Comparison of ENCODE assay signal across 8 cellular contexts in the genomic region with DNA sequence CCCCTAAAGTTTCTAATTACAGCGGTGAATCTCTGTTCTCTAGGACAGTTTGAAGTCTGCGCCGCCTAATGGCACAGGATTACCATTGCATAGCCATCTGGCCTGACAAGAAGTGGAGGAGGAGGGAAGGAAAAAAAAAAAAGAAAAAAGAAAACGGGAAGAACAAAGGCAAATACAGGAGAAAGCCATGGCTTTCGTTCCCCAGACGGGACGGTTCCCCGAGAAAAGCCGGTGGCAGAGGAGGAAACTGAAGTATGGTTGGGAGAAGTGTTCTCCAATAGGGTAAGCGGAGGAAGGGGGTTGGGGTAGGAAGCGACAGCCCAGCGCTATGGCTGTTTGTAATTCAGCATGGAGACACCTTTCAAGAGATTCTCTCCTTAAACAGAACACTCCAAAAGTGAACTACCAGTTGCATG.
A peak's percentile ranks its signal among the peaks of the same experiment; 100 is the strongest.
DNase-seq lines count a peak whose midpoint lies in the region; ATAC-seq, FAIRE-seq and TF ChIP-seq lines count a peak whose summit lies in the region.

No MANE protein-coding gene starts in this region.

- no peaks in the 10 kb centered on the region for H3K79me2 ChIP-seq in neural progenitor cell (ENCODE audit: low read depth)

- FAIRE-seq in urothelium cell line (lab: Jason Lieb, UNC): no peak

- no peaks in the 10 kb centered on the region for H3F3A ChIP-seq in neural progenitor cell (ENCODE audit: low read depth)

- intact Hi-C loops in activated T-helper 1 cell treated with anti-CD3 and anti-CD28 coated beads, Interleukin-12 subunit alpha, Interleukin-12 subunit beta, Interleukin-2, Interleukin-4 antibody, amounts not matched to agents 30 ng/mL and 10 ng/mL and 1 ng/mL, durations not matched to agents 14 hours and 24 hours and 36 hours (cut with micrococcal nuclease): loop anchor here (1.0 to 2.0 kb wide), 3 partner anchors 81 to 313 kb away; partner anchors contain the start of gene SH3BGRL

- peak overlapping the region; percentile 75 for H2AFZ ChIP-seq in neural progenitor cell (replicated peaks)

- TF ChIP-seq CTCF in neural progenitor cell (IDR thresholded peaks at IDR 0.05): peak; percentile 59

- H3K36me3 Mint-ChIP-seq in activated T-helper 1 cell treated with anti-CD3 and anti-CD28 coated beads, Interleukin-12 subunit alpha, Interleukin-12 subunit beta, Interleukin-2, Interleukin-4 antibody, amounts not matched to agents 30 ng/mL and 10 ng/mL and 1 ng/mL, durations not matched to agents 14 hours and 24 hours and 36 hours (ENCODE audit: low read depth): no peaks in the 10 kb centered on the region
- H3K36me3 Mint-ChIP-seq in neural progenitor cell: no peaks in the 10 kb centered on the region

- H3K9me3 Mint-ChIP-seq in activated T-helper 1 cell treated with anti-CD3 and anti-CD28 coated beads, Interleukin-12 subunit alpha, Interleukin-12 subunit beta, Interleukin-2, Interleukin-4 antibody, amounts not matched to agents 30 ng/mL and 10 ng/mL and 1 ng/mL, durations not matched to agents 14 hours and 24 hours and 36 hours: no peaks in the 10 kb centered on the region
- no peaks in the 10 kb centered on the region for H3K9me3 Mint-ChIP-seq in neural progenitor cell

- peak overlapping the region; percentile 76 for H3K27ac Mint-ChIP-seq in activated T-helper 1 cell treated with anti-CD3 and anti-CD28 coated beads, Interleukin-12 subunit alpha, Interleukin-12 subunit beta, Interleukin-2, Interleukin-4 antibody, amounts not matched to agents 30 ng/mL and 10 ng/mL and 1 ng/mL, durations not matched to agents 14 hours and 24 hours and 36 hours
- H3K27ac Mint-ChIP-seq in neural progenitor cell: peak overlapping the region; percentile 12

- H3K4me1 Mint-ChIP-seq in activated T-helper 1 cell treated with anti-CD3 and anti-CD28 coated beads, Interleukin-12 subunit alpha, Interleukin-12 subunit beta, Interleukin-2, Interleukin-4 antibody, amounts not matched to agents 30 ng/mL and 10 ng/mL and 1 ng/mL, durations not matched to agents 14 hours and 24 hours and 36 hours (ENCODE audit: low read depth): peaks cover 18% of the 10 kb centered on the region
- no peaks in the 10 kb centered on the region for H3K4me1 Mint-ChIP-seq in neural progenitor cell

- H3K9me3 ChIP-seq in neural progenitor cell (ENCODE audit: low read depth): no peaks in the 10 kb centered on the region

- H3K27ac ChIP-seq in neural progenitor cell: no peak overlapping the region

- H3K27me3 ChIP-seq in neural progenitor cell: peaks cover 25% of the 10 kb centered on the region

- no peak overlapping the region for H3K9ac ChIP-seq in neural progenitor cell

- peak overlapping the region; percentile 94 for H3K4me3 Mint-ChIP-seq in activated T-helper 1 cell treated with anti-CD3 and anti-CD28 coated beads, Interleukin-12 subunit alpha, Interleukin-12 subunit beta, Interleukin-2, Interleukin-4 antibody, amounts not matched to agents 30 ng/mL and 10 ng/mL and 1 ng/mL, durations not matched to agents 14 hours and 24 hours and 36 hours
- peak overlapping the region; percentile 89 for H3K4me3 Mint-ChIP-seq in neural progenitor cell

- no peaks in the 10 kb centered on the region for H3K4me1 ChIP-seq in neural progenitor cell

- peak; percentile 44 for ATAC-seq in GM18499 (IDR thresholded peaks at IDR 0.05; ENCODE audit: insufficient read depth, unreplicated experiment)
- ATAC-seq in HG02970 (IDR thresholded peaks at IDR 0.05; ENCODE audit: low FRiP score, unreplicated experiment): peak; percentile 50

- H3K4me3 ChIP-seq in neural progenitor cell: peak overlapping the region; percentile 65

- peak; percentile 37 for DNase-seq in AG08395 (ENCODE audit: low spot score)
- DNase-seq in NCI-H2227 (lab: John Stamatoyannopoulos, UW; ENCODE audit: unreplicated experiment): peak; percentile 26
- no peak for DNase-seq in activated T-helper 1 cell treated with anti-CD3 and anti-CD28 coated beads, Interleukin-12 subunit alpha, Interleukin-12 subunit beta, Interleukin-2, Interleukin-4 antibody, amounts not matched to agents 30 ng/mL and 10 ng/mL and 1 ng/mL, durations not matched to agents 14 hours and 24 hours and 36 hours (ENCODE audit: low spot score)
- peak; percentile 49 for DNase-seq in foreskin melanocyte
- peak; percentile 78 for DNase-seq in neural progenitor cell (ENCODE audit: low spot score)
- peak; percentile 37 for DNase-seq in urothelium cell line (ENCODE audit: low spot score)

- H3K36me3 ChIP-seq in neural progenitor cell: no peaks in the 10 kb centered on the region

- peak overlapping the region; percentile 76 for H3K4me2 ChIP-seq in neural progenitor cell

- no peaks in the 10 kb centered on the region for H4K20me1 ChIP-seq in neural progenitor cell (ENCODE audit: low read depth)

- peaks cover 9% of the 10 kb centered on the region for H3K27me3 Mint-ChIP-seq in activated T-helper 1 cell treated with anti-CD3 and anti-CD28 coated beads, Interleukin-12 subunit alpha, Interleukin-12 subunit beta, Interleukin-2, Interleukin-4 antibody, amounts not matched to agents 30 ng/mL and 10 ng/mL and 1 ng/mL, durations not matched to agents 14 hours and 24 hours and 36 hours (ENCODE audit: insufficient read depth)
- peaks cover 2% of the 10 kb centered on the region for H3K27me3 Mint-ChIP-seq in neural progenitor cell (ENCODE audit: insufficient read depth, low read depth)
